Comparison of ENCODE assay signal across 18 cellular contexts in genomic region chr15:39885099-39885777, GRCh38. TPM values are rescaled to one million over a fixed set of nuclear protein-coding genes. Genes with fewer than 3 reads are reported as not detected.
DNase-seq lines count a peak whose midpoint lies in the region; ATAC-seq, FAIRE-seq and TF ChIP-seq lines count a peak whose summit lies in the region.
"Had no signal": no experiment of that assay in that cellular context is flagged by ENCODE, and none has a peak within 500 bp of the region (broad histone marks: within the 10 kb centered on the region; RNA-seq: fewer than 3 reads in every experiment).

No MANE protein-coding gene starts in this region.

- TF ChIP-seq RAD21 in Ishikawa (IDR thresholded peaks at IDR 0.05; ENCODE audit: low read depth) = no peak

- H3K36me3 ChIP-seq in GM23338 (ENCODE audit: insufficient read depth) = no peaks in the 10 kb centered on the region
- H3K36me3 ChIP-seq in right lobe of liver = no peaks in the 10 kb centered on the region
- H3K36me3 ChIP-seq in BE2C = no peaks in the 10 kb centered on the region

- H3K36me3 Mint-ChIP-seq in GM23338 (ENCODE audit: low read depth) = peaks cover 51% of the 10 kb centered on the region
- H3K36me3 Mint-ChIP-seq: CD4-positive, CD25-positive, alpha-beta regulatory T cell had no signal

- H3K27ac ChIP-seq in GM23338 (ENCODE audit: low read depth) (peak overlapping the region; percentile 97), right lobe of liver (no peak overlapping the region)
- H3K27ac ChIP-seq: KMS-11 had no signal

- H3K27ac Mint-ChIP-seq in GM23338 = peak overlapping the region; percentile 99
- H3K27ac Mint-ChIP-seq: CD4-positive, CD25-positive, alpha-beta regulatory T cell had no signal

- TF ChIP-seq POLR2A in right lobe of liver (IDR thresholded peaks at IDR 0.05) = no peak

- no peaks in the 10 kb centered on the region; the same call in 1 of the 2 replicates for H3K9me2 ChIP-seq in GM23338 (ENCODE audit: insufficient read depth)
- H3K9me2 ChIP-seq: SK-N-SH had no signal

- H3K9me3 ChIP-seq in right lobe of liver = no peaks in the 10 kb centered on the region
- no peaks in the 10 kb centered on the region; the same call in 1 of the 2 replicates for H3K9me3 ChIP-seq in BE2C
- H3K9me3 ChIP-seq: SK-N-SH had no signal

- TF ChIP-seq EP300 in Ishikawa (IDR thresholded peaks at IDR 0.05; ENCODE audit: borderline replicate concordance) = no peak

- peak overlapping the region; percentile 56 for H3K4me2 ChIP-seq in GM23338
- H3K4me2 ChIP-seq: KMS-11, SK-N-SH had no signal

- peaks cover 20% of the 10 kb centered on the region; the same call in 1 of the 2 replicates for H3F3A ChIP-seq in GM23338 (replicated peaks; ENCODE audit: low read depth)

- intact Hi-C loops in right lobe of liver (cut with DNase I) = no loop called here

- no peak overlapping the region for H3K4me3 ChIP-seq in GM23338
- no peak overlapping the region for H3K4me3 ChIP-seq in epithelial cell of proximal tubule (ENCODE audit: low read depth, low read length)
- no peak overlapping the region for H3K4me3 ChIP-seq in right lobe of liver
- no peak overlapping the region for H3K4me3 ChIP-seq in BE2C (ENCODE audit: low read depth, low read length)

- TF ChIP-seq CTCF in GM23338 (conservative IDR thresholded peaks at IDR 0.05; ENCODE audit: low read depth in 2 of 2) (no peak), epithelial cell of proximal tubule (conservative IDR thresholded peaks at IDR 0.05; ENCODE audit: low read depth, low read length) (no peak), right lobe of liver (IDR thresholded peaks at IDR 0.05) (no peak), BE2C (IDR thresholded peaks at IDR 0.05; ENCODE audit: low read depth, low read length) (no peak)

- FAIRE-seq in HTR-8/SVneo (lab: Jason Lieb, UNC) = no peak

- H3K4me1 ChIP-seq in GM23338 (ENCODE audit: insufficient read depth) (peaks cover 70% of the 10 kb centered on the region), right lobe of liver (peaks cover 0 to 22% (median 5%) of the 10 kb centered on the region in 4 donors), BE2C (peaks cover 13% of the 10 kb centered on the region)

- no peak overlapping the region for H2AFZ ChIP-seq in GM23338

- H3K4me1 Mint-ChIP-seq in GM23338 = peaks cover 68% of the 10 kb centered on the region
- H3K4me1 Mint-ChIP-seq: CD4-positive, CD25-positive, alpha-beta regulatory T cell had no signal

- H3K9me3 Mint-ChIP-seq in GM23338 = no peaks in the 10 kb centered on the region

- no peaks in the 10 kb centered on the region for H4K20me1 ChIP-seq in GM23338 (replicated peaks; ENCODE audit: insufficient read depth)

- DNase-seq in GM23338 (ENCODE audit: low spot score) = no peak
- DNase-seq in epithelial cell of proximal tubule (ENCODE audit: low read depth) = peak; percentile 23
- no peak for DNase-seq in right lobe of liver
- no peak for DNase-seq in HTR-8/SVneo (ENCODE audit: insufficient read length, low spot score)
- no peak for DNase-seq in BE2C
- no peak for DNase-seq in midbrain (lab: John Stamatoyannopoulos, UW)
- DNase-seq: CD4-positive, CD25-positive, alpha-beta regulatory T cell; EL; NCI-H1048; NCI-H1436 treated with DMSO at 0.1 percent for 48 hours; NCI-H2081 treated with DMSO at 0.1 percent for 48 hours; NCI-H2227 treated with DMSO at 0.1 percent for 48 hours; NCI-H524 treated with DMSO at 0.1 percent for 48 hours; NK-92 treated with Interleukin-12 subunit alpha and Interleukin-12 subunit beta, amount 100 ng/mL, for 24 hours; SHP77; SK-N-SH had no signal

- no peaks in the 10 kb centered on the region for H3K27me3 ChIP-seq in GM23338 (ENCODE audit: insufficient read depth)
- H3K27me3 ChIP-seq in right lobe of liver = no peaks in the 10 kb centered on the region
- no peaks in the 10 kb centered on the region for H3K27me3 ChIP-seq in BE2C

- no peak overlapping the region for H3K4me3 Mint-ChIP-seq in GM23338
- H3K4me3 Mint-ChIP-seq: CD4-positive, CD25-positive, alpha-beta regulatory T cell had no signal

- ATAC-seq in GM23338 = no peak
- peak; percentile 34 to 69 (median 56) for ATAC-seq in right lobe of liver

- peaks cover 12% of the 10 kb centered on the region for H3K27me3 Mint-ChIP-seq in GM23338 (ENCODE audit: insufficient read depth, low read depth, poor library complexity)

- H3K79me2 ChIP-seq in GM23338 (replicated peaks; ENCODE audit: insufficient read depth) = peaks cover 64% of the 10 kb centered on the region

TF ChIP-seq in GM23338, 12 proteins besides CTCF, POLR2A, EP300 and RAD21 (continues in another document):
- TF ChIP-seq ETS1 (IDR thresholded peaks at IDR 0.05) (no peak), EZH2 (IDR thresholded peaks at IDR 0.05; ENCODE audit: low read depth, unreplicated experiment) (no peak), POLR2AphosphoS5 (IDR thresholded peaks at IDR 0.05; ENCODE audit: low read depth) (no peak)

TF ChIP-seq in Ishikawa, 13 proteins besides CTCF, POLR2A, EP300 and RAD21:
- no peak for TF ChIP-seq CREB1 (IDR thresholded peaks at IDR 0.05; ENCODE audit: low read depth)
- peak; percentile 48; the same call in 1 of the 2 replicates for TF ChIP-seq CEBPB (IDR thresholded peaks at IDR 0.05)
TF ChIP-seq in Ishikawa: peak in this region for 1.

RNA-seq across cellular contexts. Expression of gene GPR176, which starts 34.8 kb away (rescaled TPM):
- total RNA-seq in GM23338 (2014; rRNA removed; shearing (Covaris generic)) = 226 and 248 TPM in 2 replicates
- polyA plus RNA-seq in GM23338 (2016; fragmentation: Nextera tagmentation; extraction: Ambion mirVana) = 60.0 and 62.9 TPM in 2 replicates
- total RNA-seq in epithelial cell of proximal tubule = 32.1 and 35.4 TPM in 2 replicates
- 1 to 10 TPM in 3 of 6 experiments, under 1 TPM in 3; 0.59 to 2.1 (median 1.3) TPM for total RNA-seq in right lobe of liver
- 4.5 TPM for polyA plus RNA-seq in BE2C (2012; ENCODE audit: insufficient read depth, insufficient read length, low read depth)
- total RNA-seq: CD4-positive, CD25-positive, alpha-beta regulatory T cell had no signal
- polyA plus RNA-seq: CD4-positive, CD25-positive, alpha-beta regulatory T cell had no signal

RNA-seq across cellular contexts. Expression of gene EIF2AK4, which starts 48.7 kb away (rescaled TPM):
- 149 and 164 TPM in 2 replicates for total RNA-seq in GM23338 (2014; rRNA removed; shearing (Covaris generic))
- polyA plus RNA-seq in GM23338 (2016; fragmentation: Nextera tagmentation; extraction: Ambion mirVana) = 456 and 490 TPM in 2 replicates
- 79.6 and 100 TPM in 2 replicates for total RNA-seq in epithelial cell of proximal tubule
- total RNA-seq in right lobe of liver = 10 to 100 TPM; 12.6 to 42.3 (median 22.4) TPM
- polyA plus RNA-seq in BE2C (2012; ENCODE audit: insufficient read depth, insufficient read length, low read depth) = 24.1 TPM

Comparison
In these comparisons a context has a peak if more than half of its experiments do, and no peak if none do; other contexts are left out.
1. RNA of gene GPR176, which starts 34.8 kb away (total RNA-seq): 226 to 248 TPM in GM23338 and 32.1 to 35.4 TPM in epithelial cell of proximal tubule; 0.59 to 2.1 TPM in right lobe of liver; every median in the first group is over 10 times any median in the second.